ENCODE assay signal across 7 cellular contexts in genomic region chr6:86508230-86508629, GRCh38.
"Had no signal": no experiment of that assay in that cellular context is flagged by ENCODE, and none has a peak within 500 bp of the region (broad histone marks: within the 10 kb centered on the region; RNA-seq: fewer than 3 reads in every experiment).

No MANE protein-coding gene starts in this region.

- H3K27ac ChIP-seq: HL-60, KMS-11 had no signal

- H3K4me1 Mint-ChIP-seq: IgD-negative memory B cell had no signal

- DNase-seq: Karpas-422, KBM-7, KG1 had no signal

- H3K4me3 Mint-ChIP-seq: IgD-negative memory B cell had no signal

- H3K4me2 ChIP-seq: KMS-11 had no signal

- H3K27me3 Mint-ChIP-seq: IgD-negative memory B cell had no signal

- H3K27ac Mint-ChIP-seq: IgD-negative memory B cell had no signal

- FAIRE-seq: HTR-8/SVneo had no signal

- H3K9ac ChIP-seq: KMS-11 had no signal
